Comparison of ENCODE assay signal across 1 cellular context in the genomic region with DNA sequence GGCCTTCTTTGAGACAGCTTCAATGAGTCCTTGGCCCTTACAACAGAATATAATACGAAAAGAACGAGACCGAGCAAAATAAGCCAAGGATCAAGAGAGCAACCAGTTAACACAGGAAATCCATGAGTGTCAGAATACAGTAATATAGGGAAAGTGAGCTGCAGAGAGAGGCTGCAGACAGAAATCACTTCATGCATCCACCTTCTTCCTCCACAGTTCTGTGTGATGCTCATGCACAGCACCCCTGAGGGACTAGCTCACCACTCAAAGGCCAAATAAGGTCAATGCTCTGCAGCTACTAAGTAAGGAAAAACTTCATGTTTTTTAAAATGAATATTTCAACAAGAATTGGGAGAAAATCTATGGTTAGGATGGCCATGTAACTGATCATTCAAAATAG.
TF ChIP-seq lines count a peak whose summit lies in the region.

No MANE protein-coding gene starts in this region.

TF ChIP-seq in GM12878, 131 proteins besides CTCF, POLR2A, EP300 and RAD21 (continued from another document):
- TF ChIP-seq, protein P1, sequence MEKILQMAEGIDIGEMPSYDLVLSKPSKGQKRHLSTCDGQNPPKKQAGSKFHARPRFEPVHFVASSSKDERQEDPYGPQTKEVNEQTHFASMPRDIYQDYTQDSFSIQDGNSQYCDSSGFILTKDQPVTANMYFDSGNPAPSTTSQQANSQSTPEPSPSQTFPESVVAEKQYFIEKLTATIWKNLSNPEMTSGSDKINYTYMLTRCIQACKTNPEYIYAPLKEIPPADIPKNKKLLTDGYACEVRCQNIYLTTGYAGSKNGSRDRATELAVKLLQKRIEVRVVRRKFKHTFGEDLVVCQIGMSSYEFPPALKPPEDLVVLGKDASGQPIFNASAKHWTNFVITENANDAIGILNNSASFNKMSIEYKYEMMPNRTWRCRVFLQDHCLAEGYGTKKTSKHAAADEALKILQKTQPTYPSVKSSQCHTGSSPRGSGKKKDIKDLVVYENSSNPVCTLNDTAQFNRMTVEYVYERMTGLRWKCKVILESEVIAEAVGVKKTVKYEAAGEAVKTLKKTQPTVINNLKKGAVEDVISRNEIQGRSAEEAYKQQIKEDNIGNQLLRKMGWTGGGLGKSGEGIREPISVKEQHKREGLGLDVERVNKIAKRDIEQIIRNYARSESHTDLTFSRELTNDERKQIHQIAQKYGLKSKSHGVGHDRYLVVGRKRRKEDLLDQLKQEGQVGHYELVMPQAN (conservative IDR thresholded peaks at IDR 0.05): no peak
